Comparison of ENCODE assay signal across 8 cellular contexts in the genomic region with DNA sequence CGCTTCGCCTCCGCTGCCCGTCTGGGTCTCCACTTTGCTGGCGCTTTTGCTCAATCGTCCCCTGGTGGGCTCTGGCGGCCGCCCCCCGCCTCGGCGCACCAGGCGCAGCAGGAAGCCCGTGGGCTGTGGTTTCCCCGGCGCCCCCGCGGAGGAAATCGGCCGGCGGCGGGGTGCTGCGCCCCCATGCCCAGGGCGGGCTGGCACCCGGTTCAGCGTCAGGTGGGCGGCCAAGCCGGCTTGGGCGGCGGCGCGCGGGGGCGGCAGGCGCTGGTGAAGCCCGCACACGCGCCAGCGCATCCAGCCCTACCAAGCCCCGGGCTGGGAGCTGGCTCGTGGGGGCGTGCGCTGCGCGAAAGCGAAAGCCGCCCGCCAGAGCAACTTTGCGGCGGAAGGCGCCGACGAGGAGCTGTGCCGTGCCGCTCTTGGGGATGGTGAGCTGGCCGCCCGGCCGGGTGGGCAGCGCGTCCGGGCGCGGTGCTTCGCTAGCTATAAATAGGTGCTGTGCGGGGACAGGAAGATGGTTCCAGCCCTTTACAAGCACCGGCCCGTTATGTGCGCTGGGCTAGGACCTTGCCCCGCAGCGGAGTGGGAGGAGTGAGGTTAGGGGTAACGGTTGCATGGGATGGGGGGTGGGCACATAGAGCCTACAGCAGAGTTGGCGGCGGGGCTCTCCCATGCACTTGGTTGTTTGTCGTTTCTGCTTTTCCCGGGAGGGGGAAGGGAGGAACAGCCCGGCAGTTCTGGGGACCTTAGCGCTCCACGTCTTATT. TPM values are rescaled to one million over a fixed set of nuclear protein-coding genes. Genes with fewer than 3 reads are reported as not detected.
DNase-seq lines count a peak whose midpoint lies in the region; ATAC-seq, FAIRE-seq and TF ChIP-seq lines count a peak whose summit lies in the region.

No MANE protein-coding gene starts in this region.

- FAIRE-seq in endothelial cell of umbilical vein (lab: Jason Lieb, UNC) = peak; percentile 50

- peak; percentile 16 for DNase-seq in COR-L47 (lab: John Stamatoyannopoulos, UW)
- peak; percentile 46 for DNase-seq in MV-4-11 (lab: John Stamatoyannopoulos, UW)
- peak; percentile 14 for DNase-seq in activated CD8-positive, alpha-beta memory T cell treated with anti-CD3 and anti-CD28 coated beads, Interleukin-2, amount 50 U/mL, for 1 hour (ENCODE audit: extremely low read depth)
- peak; percentile 55 for DNase-seq in endothelial cell of umbilical vein (ENCODE audit: low read depth, low spot score)
- peak; percentile 43 to 76 (median 61) for DNase-seq in naive thymus-derived CD4-positive, alpha-beta T cell
- DNase-seq in stimulated activated naive CD8-positive, alpha-beta T cell treated with anti-CD3 and anti-CD28 coated beads, Interleukin-15, amount 100 ng/mL, for 72 hours = peak; percentile 74 to 81
- no peak for DNase-seq in posterior vena cava (ENCODE audit: low spot score)

- H3K27ac ChIP-seq in endothelial cell of umbilical vein (ENCODE audit: insufficient read depth, low read depth, low read length) = peak overlapping the region; percentile 26
- H3K27ac ChIP-seq in naive thymus-derived CD4-positive, alpha-beta T cell (ENCODE audit: low read depth, low read length) = peak overlapping the region; percentile 79

- H3K36me3 Mint-ChIP-seq in naive thymus-derived CD4-positive, alpha-beta T cell = peaks cover 0 to 9% (median 0%) of the 10 kb centered on the region in 5 donors

- H3K36me3 ChIP-seq in endothelial cell of umbilical vein (ENCODE audit: control insufficient read depth in 2 of 2, extremely low read depth in 1 of 2, insufficient read depth in 2 of 2, low read length in 2 of 2) = no peaks in the 10 kb centered on the region
- H3K36me3 ChIP-seq in naive thymus-derived CD4-positive, alpha-beta T cell (ENCODE audit: control insufficient read depth in 2 of 3, insufficient read depth in 3 of 3, low read length in 3 of 3) = peaks cover 0 to 33% (median 0%) of the 10 kb centered on the region in 3 experiments

- no peaks in the 10 kb centered on the region for H3K9me3 ChIP-seq in endothelial cell of umbilical vein (replicated peaks; ENCODE audit: control insufficient read depth, insufficient read depth, low read length)
- H3K9me3 ChIP-seq in naive thymus-derived CD4-positive, alpha-beta T cell (ENCODE audit: control insufficient read depth in 2 of 3, low read length in 3 of 3) = no peaks in the 10 kb centered on the region

- peaks cover 0 to 2% (median 0%) of the 10 kb centered on the region in 11 donors for H3K9me3 Mint-ChIP-seq in naive thymus-derived CD4-positive, alpha-beta T cell
- H3K9me3 Mint-ChIP-seq in stimulated activated naive CD8-positive, alpha-beta T cell treated with anti-CD3 and anti-CD28 coated beads, Interleukin-15, amount 100 ng/mL, for 72 hours = no peaks in the 10 kb centered on the region

- no peaks in the 10 kb centered on the region for H3K27me3 Mint-ChIP-seq in naive thymus-derived CD4-positive, alpha-beta T cell
- H3K27me3 Mint-ChIP-seq in stimulated activated naive CD8-positive, alpha-beta T cell treated with anti-CD3 and anti-CD28 coated beads, Interleukin-15, amount 100 ng/mL, for 72 hours = no peaks in the 10 kb centered on the region

- H2AFZ ChIP-seq in endothelial cell of umbilical vein (ENCODE audit: low read depth, low read length) = peak overlapping the region; percentile 17

- H3K4me3 Mint-ChIP-seq in naive thymus-derived CD4-positive, alpha-beta T cell = peak overlapping the region; percentile 73 to 97 (median 94)
- H3K4me3 Mint-ChIP-seq in stimulated activated naive CD8-positive, alpha-beta T cell treated with anti-CD3 and anti-CD28 coated beads, Interleukin-15, amount 100 ng/mL, for 72 hours = peak overlapping the region; percentile 84 to 95

- TF ChIP-seq CTCF in endothelial cell of umbilical vein (IDR thresholded peaks at IDR 0.05; ENCODE audit: extremely low read depth in 1 of 2, insufficient read depth in 1 of 2, low read depth in 1 of 2, low read length in 2 of 2) = no peak

- dilution Hi-C loops in endothelial cell of umbilical vein (cut with MboI; ENCODE audit: extremely low pct_ligation_motif_present, low sequenced_read_pairs) = no loop called here

- H4K20me1 ChIP-seq in endothelial cell of umbilical vein (replicated peaks; ENCODE audit: control insufficient read depth, extremely low read depth, insufficient read depth, low read length) = no peaks in the 10 kb centered on the region

- POLR2A ChIA-PET in endothelial cell of umbilical vein (lab: Charles Lee) = no interaction called here
- POLR2A ChIA-PET in naive thymus-derived CD4-positive, alpha-beta T cell (lab: Charles Lee) = interaction anchor here (0.9 to 14.4 kb wide), 9 partner anchors 8 to 243 kb away, joined by 3 to 296 read pairs (median 4); a partner anchor contains a TSS

- CTCF ChIA-PET in endothelial cell of umbilical vein (lab: Charles Lee) = interaction anchor here (0.8 to 4.8 kb wide), 23 partner anchors 9 to 294 kb away, joined by 3 to 40 read pairs (median 5); a partner anchor contains a TSS
- CTCF ChIA-PET in naive thymus-derived CD4-positive, alpha-beta T cell (lab: Charles Lee) = interaction anchor here (0.6 to 7.9 kb wide), 15 partner anchors 11 to 292 kb away, joined by 3 to 109 read pairs (median 6); no protein-coding TSS in a partner anchor

- peaks cover 63 to 90% (median 83%) of the 10 kb centered on the region in 7 donors for H3K4me1 Mint-ChIP-seq in naive thymus-derived CD4-positive, alpha-beta T cell
- H3K4me1 Mint-ChIP-seq in stimulated activated naive CD8-positive, alpha-beta T cell treated with anti-CD3 and anti-CD28 coated beads, Interleukin-15, amount 100 ng/mL, for 72 hours = peaks cover 97% of the 10 kb centered on the region

- no TSS peak for BruUV-seq in endothelial cell of umbilical vein (replicated peaks; lab: Mats Ljungman, UMichigan)

- peak overlapping the region; percentile 53 to 91 (median 76) for H3K4me3 ChIP-seq in endothelial cell of umbilical vein (replicated peaks in 1 of 3; ENCODE audit: insufficient read depth in 1 of 3, low read depth in 1 of 3, low read length in 3 of 3)
- H3K4me3 ChIP-seq in naive thymus-derived CD4-positive, alpha-beta T cell (ENCODE audit: low read length) = peak overlapping the region; percentile 97

- H3K9ac ChIP-seq in endothelial cell of umbilical vein (replicated peaks; ENCODE audit: extremely low read depth, insufficient read depth, low read length) = peak overlapping the region; percentile 59

- H3K27me3 ChIP-seq in endothelial cell of umbilical vein (ENCODE audit: control insufficient read depth in 2 of 2, insufficient read depth in 2 of 2, low read length in 2 of 2) = no peaks in the 10 kb centered on the region
- H3K27me3 ChIP-seq in naive thymus-derived CD4-positive, alpha-beta T cell (ENCODE audit: control insufficient read depth in 2 of 2, insufficient read depth in 2 of 2, low read length in 2 of 2) = no peaks in the 10 kb centered on the region

- intact Hi-C loops in endothelial cell of umbilical vein (cut with micrococcal nuclease) = loop anchor here (2.0 to 5.0 kb wide), 2 partner anchors 18 to 144 kb away; a partner anchor contains a TSS
- intact Hi-C loops in naive thymus-derived CD4-positive, alpha-beta T cell (cut with micrococcal nuclease) = loop anchor here (1.0 to 5.0 kb wide), 6 partner anchors 16 to 370 kb away; a partner anchor contains a TSS
- intact Hi-C loops in posterior vena cava (cut with DNase I) = no loop called here

- peaks cover 13% of the 10 kb centered on the region for H3K4me1 ChIP-seq in endothelial cell of umbilical vein (ENCODE audit: control insufficient read depth, extremely low read depth, insufficient read depth, low read length)
- H3K4me1 ChIP-seq in naive thymus-derived CD4-positive, alpha-beta T cell (ENCODE audit: control insufficient read depth in 2 of 2, insufficient read depth in 2 of 2, low read length in 2 of 2) = peaks cover 60 to 61% of the 10 kb centered on the region in 2 donors

- TF ChIP-seq POLR2A in endothelial cell of umbilical vein (IDR thresholded peaks at IDR 0.05; ENCODE audit: low read depth, low read length) = no peak

- peak overlapping the region; percentile 83 to 93 (median 89) for H3K27ac Mint-ChIP-seq in naive thymus-derived CD4-positive, alpha-beta T cell
- H3K27ac Mint-ChIP-seq in stimulated activated naive CD8-positive, alpha-beta T cell treated with anti-CD3 and anti-CD28 coated beads, Interleukin-15, amount 100 ng/mL, for 72 hours = peak overlapping the region in 1 of 2 donors; percentile 95

- no peaks in the 10 kb centered on the region for H3K9me1 ChIP-seq in endothelial cell of umbilical vein (replicated peaks; ENCODE audit: control insufficient read depth, extremely low read depth, insufficient read depth, low read length)

- peaks cover 4% of the 10 kb centered on the region for H3K79me2 ChIP-seq in endothelial cell of umbilical vein (ENCODE audit: control insufficient read depth, insufficient read depth, low read length)

- ATAC-seq in GM21576 (IDR thresholded peaks at IDR 0.05; ENCODE audit: unreplicated experiment) = peak; percentile 29
- ATAC-seq in naive thymus-derived CD4-positive, alpha-beta T cell = peak; percentile 58
- peak; percentile 73 for ATAC-seq in stimulated activated naive CD8-positive, alpha-beta T cell treated with anti-CD3 and anti-CD28 coated beads, Interleukin-15, amount 100 ng/mL, for 72 hours

- peak overlapping the region; percentile 71 for H3K4me2 ChIP-seq in endothelial cell of umbilical vein (ENCODE audit: insufficient read depth, low read length)

TF ChIP-seq in endothelial cell of umbilical vein, 7 proteins besides CTCF, POLR2A, EP300 and RAD21 (continues in another document):
- TF ChIP-seq POLR2AphosphoS5 (IDR thresholded peaks at IDR 0.05; ENCODE audit: insufficient read depth, low read depth, low read length) (no peak), GATA2 (IDR thresholded peaks at IDR 0.05; ENCODE audit: insufficient read depth, insufficient read length, low read depth, low read length) (no peak), EZH2 (IDR thresholded peaks at IDR 0.05; ENCODE audit: borderline replicate concordance, low read depth, low read length, severe bottlenecking) (no peak), JUN (IDR thresholded peaks at IDR 0.05; ENCODE audit: borderline replicate concordance, insufficient read depth, insufficient read length, low read depth) (no peak), MYC (IDR thresholded peaks at IDR 0.05; ENCODE audit: low read depth, low read length) (no peak)

RNA-seq across cellular contexts. Expression of a gene that starts 25.0 kb away (rescaled TPM):
- total RNA-seq in endothelial cell of umbilical vein = 0.18 and 0.27 TPM in 2 replicates
- polyA plus RNA-seq in endothelial cell of umbilical vein = 0.26 and 0.35 TPM in 2 replicates
- 0.10 and 0.14 TPM in 2 replicates for polyA plus RNA-seq in endothelial cell of umbilical vein (2011; cell fraction: cytosol; rRNA removed)
- polyA plus RNA-seq in endothelial cell of umbilical vein (2011; cell fraction: nucleus; rRNA removed) = 1.0 and 1.3 TPM in 2 replicates
- 0.33 and 0.41 TPM in 2 replicates for polyA plus RNA-seq in endothelial cell of umbilical vein (2012)
- polyA minus RNA-seq in endothelial cell of umbilical vein = 0.07 and 0.21 TPM in 2 replicates
- 0.31 TPM for polyA minus RNA-seq in endothelial cell of umbilical vein (2011; cell fraction: cytosol; rRNA and poly(A)+ RNA removed)
- 1.2 and 1.7 TPM in 2 replicates for polyA minus RNA-seq in endothelial cell of umbilical vein (2011; cell fraction: nucleus; rRNA and poly(A)+ RNA removed)
- total RNA-seq in naive thymus-derived CD4-positive, alpha-beta T cell = 1 to 10 TPM; 1.0 to 2.3 (median 1.7) TPM
- under 1 TPM in 1 of 2 donors, not detected in 1; 0.40 TPM for polyA plus RNA-seq in naive thymus-derived CD4-positive, alpha-beta T cell
- 10 to 100 TPM; 11.9 to 29.5 TPM for total RNA-seq in posterior vena cava

Comparison
In these comparisons a context has a peak if more than half of its experiments do, and no peak if none do; other contexts are left out.
1. intact Hi-C loops: an anchor here in endothelial cell of umbilical vein (2.0 to 5.0 kb wide) and naive thymus-derived CD4-positive, alpha-beta T cell (1.0 to 5.0 kb wide); none called in posterior vena cava.